In the genomic region with DNA sequence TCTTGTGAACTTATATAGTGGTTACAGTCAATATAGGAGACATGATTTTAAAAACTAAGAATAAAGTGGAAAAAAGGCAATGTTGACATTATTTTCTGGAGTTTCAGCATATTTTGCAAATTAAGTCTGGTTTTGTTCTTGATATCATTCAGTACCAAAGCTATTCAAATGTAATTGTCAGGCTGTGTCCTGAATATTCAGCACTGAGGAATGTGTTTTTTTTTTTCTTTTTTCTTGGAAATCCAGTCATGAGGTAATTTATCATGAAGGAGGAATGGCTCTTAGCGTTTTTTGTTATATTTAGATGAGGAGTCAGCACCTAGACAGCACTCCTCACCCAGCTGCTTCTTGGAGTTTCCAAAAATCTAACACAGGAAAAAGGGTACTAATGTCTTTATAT, we compare ENCODE assay signal across 13 cellular contexts.
DNase-seq lines count a peak whose midpoint lies in the region; ATAC-seq and TF ChIP-seq lines count a peak whose summit lies in the region.
"Had no signal": no experiment of that assay in that cellular context is flagged by ENCODE, and none has a peak within 500 bp of the region (broad histone marks: within the 10 kb centered on the region; RNA-seq: fewer than 3 reads in every experiment).

No MANE protein-coding gene starts in this region.

- ATAC-seq in activated T-helper 17 cell treated with anti-CD3 and anti-CD28 coated beads, Interleukin-2, amount 50 U/mL, for 72 hours (replicated peaks): no peak

- 61 to 71% methylated on average over 1 of the region's 1 CpG for WGBS in transverse colon (ENCODE audit: low coverage in 1 of 2), 2 donors

- no peaks in the 10 kb centered on the region for H3K9me3 Mint-ChIP-seq in activated T-helper 17 cell treated with anti-CD3 and anti-CD28 coated beads, Interleukin-2, amount 50 U/mL, for 72 hours

- in situ Hi-C loops in GM13976 (cut with MboI; ENCODE audit: low sequenced_read_pairs, unreplicated experiment) (no loop called here), transverse colon (cut with MboI; ENCODE audit: low pct_ligation_motif_present in 1 of 4, low pct_unique_long_range_greater_than_20kb in 1 of 4, low sequenced_read_pairs in 3 of 4) (no loop called here)

- TF ChIP-seq POLR2A in transverse colon (IDR thresholded peaks at IDR 0.05): no peak

- no peak for TF ChIP-seq EP300 in transverse colon (IDR thresholded peaks at IDR 0.05; ENCODE audit: low read depth)

- H3K9me3 ChIP-seq in transverse colon: no peaks in the 10 kb centered on the region

- H3K27ac Mint-ChIP-seq in activated T-helper 17 cell treated with anti-CD3 and anti-CD28 coated beads, Interleukin-2, amount 50 U/mL, for 72 hours: no peak overlapping the region

- H3K27me3 Mint-ChIP-seq in activated T-helper 17 cell treated with anti-CD3 and anti-CD28 coated beads, Interleukin-2, amount 50 U/mL, for 72 hours: no peaks in the 10 kb centered on the region

- H3K36me3 Mint-ChIP-seq in activated T-helper 17 cell treated with anti-CD3 and anti-CD28 coated beads, Interleukin-2, amount 50 U/mL, for 72 hours (ENCODE audit: low read depth): peaks cover 36% of the 10 kb centered on the region

- intact Hi-C loops in transverse colon (cut with DNase I; ENCODE audit: low total_unique reads): no loop called here

- no peaks in the 10 kb centered on the region for H3K4me1 Mint-ChIP-seq in activated T-helper 17 cell treated with anti-CD3 and anti-CD28 coated beads, Interleukin-2, amount 50 U/mL, for 72 hours

- no peak overlapping the region for H3K27ac ChIP-seq in transverse colon

- H3K4me1 ChIP-seq in transverse colon: no peaks in the 10 kb centered on the region

- no peak overlapping the region for H3K4me3 ChIP-seq in foreskin fibroblast (ENCODE audit: low read depth in 1 of 2, low read length in 2 of 2)
- H3K4me3 ChIP-seq in transverse colon: no peak overlapping the region

- H3K36me3 ChIP-seq in transverse colon: peaks cover 0 to 11% (median 0%) of the 10 kb centered on the region in 4 donors

- H3K27me3 ChIP-seq in transverse colon: no peaks in the 10 kb centered on the region

- peak; percentile 94 for DNase-seq in HCEC 1CT
- DNase-seq in amniotic stem cell (lab: John Stamatoyannopoulos, UW): peak; percentile 66
- DNase-seq in foreskin fibroblast: peak; percentile 43 to 74
- peak; percentile 80 for DNase-seq in stromal cell of bone marrow (ENCODE audit: low read depth)
- no peak for DNase-seq in midbrain (lab: John Stamatoyannopoulos, UW)
- DNase-seq in GM13976 (ENCODE audit: low spot score): no peak
- no peak for DNase-seq in transverse colon
- DNase-seq: activated CD4-positive, CD25-positive, alpha-beta regulatory T cell; activated T-cell treated with anti-CD3 and anti-CD28 coated beads, Interleukin-2, amount 50 U/mL, for 48 hours; DMS53; NCI-H1092 treated with DMSO at 0.1 percent for 48 hours; SIG-M5 had no signal

- TF ChIP-seq CTCF in foreskin fibroblast (IDR thresholded peaks at IDR 0.05; ENCODE audit: low read depth, low read length): no peak
- TF ChIP-seq CTCF in GM13976 (IDR thresholded peaks at IDR 0.05; ENCODE audit: borderline replicate concordance, control extremely low read depth, extremely low read depth, insufficient read depth, missing control alignments): no peak
- no peak for TF ChIP-seq CTCF in transverse colon (IDR thresholded peaks at IDR 0.05)

- H3K4me3 Mint-ChIP-seq in activated T-helper 17 cell treated with anti-CD3 and anti-CD28 coated beads, Interleukin-2, amount 50 U/mL, for 72 hours: no peak overlapping the region

Comparison
In these comparisons a context has a peak if more than half of its experiments do, and no peak if none do; other contexts are left out.
1. DNase-seq: peak in HCEC 1CT (single experiment), amniotic stem cell (single experiment), foreskin fibroblast (2 of 2) and stromal cell of bone marrow (single experiment); none in midbrain (single experiment), GM13976 (single experiment) and transverse colon (single experiment).